Comparison of ENCODE assay signal across 17 cellular contexts in genomic region chr5:34698754-34699153, GRCh38.
"Had no signal": no experiment of that assay in that cellular context is flagged by ENCODE, and none has a peak within 500 bp of the region (broad histone marks: within the 10 kb centered on the region; RNA-seq: fewer than 3 reads in every experiment).

No MANE protein-coding gene starts in this region.

- H3K79me2 ChIP-seq: parathyroid adenoma had no signal

- FAIRE-seq: endometrium had no signal

- H3K4me3 ChIP-seq: breast epithelium, dorsolateral prefrontal cortex, esophagus muscularis mucosa, neural progenitor cell, testis had no signal

- H3K9ac ChIP-seq: neural progenitor cell, parathyroid adenoma had no signal

- H3K36me3 Mint-ChIP-seq: activated naive CD8-positive, alpha-beta T cell treated with anti-CD3 and anti-CD28 coated beads, Interleukin-2, amount 10 ng/mL, durations not matched to agents 7 days and 5 days had no signal

- H3K4me3 Mint-ChIP-seq: activated naive CD8-positive, alpha-beta T cell treated with anti-CD3 and anti-CD28 coated beads, Interleukin-2, amount 10 ng/mL, durations not matched to agents 7 days and 5 days; activated T-cell treated with anti-CD3 and anti-CD28 coated beads, Interleukin-2, amount 50 U/mL, for 72 hours; neural progenitor cell; T-helper 17 cell had no signal

- H3K27me3 Mint-ChIP-seq: activated naive CD8-positive, alpha-beta T cell treated with anti-CD3 and anti-CD28 coated beads, Interleukin-2, amount 10 ng/mL, durations not matched to agents 7 days and 5 days had no signal

- H3K4me1 ChIP-seq: breast epithelium, testis had no signal

- H3K9me3 Mint-ChIP-seq: activated naive CD8-positive, alpha-beta T cell treated with anti-CD3 and anti-CD28 coated beads, Interleukin-2, amount 10 ng/mL, durations not matched to agents 7 days and 5 days; activated T-cell treated with anti-CD3 and anti-CD28 coated beads, Interleukin-2, amount 50 U/mL, for 72 hours; neural progenitor cell had no signal

- DNase-seq: activated CD4-positive, alpha-beta T cell treated with anti-CD3 and anti-CD28 coated beads, Interleukin-2, amount 50 U/mL, for 4 hours; activated gamma-delta T cell treated with Interleukin-2 at 50 U/mL for 16 hours; activated naive CD8-positive, alpha-beta T cell treated with anti-CD3 and anti-CD28 coated beads, Interleukin-2, amount 10 ng/mL, durations not matched to agents 7 days and 5 days; activated T-cell treated with anti-CD3 and anti-CD28 coated beads, Interleukin-2, amount 50 U/mL, for 72 hours; anterior cingulate cortex; dorsolateral prefrontal cortex; stimulated activated CD4-positive, alpha-beta T cell treated with anti-CD3 and anti-CD28 coated beads, Interleukin-2, amount 100 ng/mL, for 48 hours; stimulated activated CD8-positive, alpha-beta memory T cell treated with anti-CD3 and anti-CD28 coated beads, Interleukin-4, amount 100 ng/mL, for 48 hours; stimulated activated naive CD8-positive, alpha-beta T cell treated with anti-CD3 and anti-CD28 coated beads, Interleukin-15, Interleukin-2, amounts not matched to agents 100 U/mL and 50 U/mL, for 24 hours; T-helper 17 cell; testis had no signal

- H3K27ac ChIP-seq: breast epithelium, dorsolateral prefrontal cortex, esophagus muscularis mucosa, neural progenitor cell, testis had no signal

- H3K4me2 ChIP-seq: neural progenitor cell had no signal

- H3K27me3 ChIP-seq: breast epithelium, dorsolateral prefrontal cortex, esophagus muscularis mucosa, neural progenitor cell, testis had no signal

- H3K36me3 ChIP-seq: breast epithelium, esophagus muscularis mucosa, neural progenitor cell had no signal

- H3K27ac Mint-ChIP-seq: activated naive CD8-positive, alpha-beta T cell treated with anti-CD3 and anti-CD28 coated beads, Interleukin-2, amount 10 ng/mL, durations not matched to agents 7 days and 5 days; activated T-cell treated with anti-CD3 and anti-CD28 coated beads, Interleukin-2, amount 50 U/mL, for 72 hours; neural progenitor cell; T-helper 17 cell had no signal

- H2AFZ ChIP-seq: neural progenitor cell had no signal

- ATAC-seq: activated T-cell treated with anti-CD3 and anti-CD28 coated beads, Interleukin-2, amount 50 U/mL, for 72 hours; left lobe of liver; stimulated activated naive CD8-positive, alpha-beta T cell treated with anti-CD3 and anti-CD28 coated beads, Interleukin-15, Interleukin-2, amounts not matched to agents 100 U/mL and 50 U/mL, for 24 hours; T-helper 17 cell had no signal

- H3K9me3 ChIP-seq: breast epithelium, esophagus muscularis mucosa, testis had no signal
